8 cellular contexts compared by ENCODE assay signal in genomic region chr12:575948-576612, GRCh38.
DNase-seq lines count a peak whose midpoint lies in the region; ATAC-seq and TF ChIP-seq lines count a peak whose summit lies in the region.

No MANE protein-coding gene starts in this region.

- H3K27ac ChIP-seq in duodenal mucosa (ENCODE audit: low read depth, low read length), result no peak overlapping the region

- no peaks in the 10 kb centered on the region for H3K9me3 ChIP-seq in duodenal mucosa (ENCODE audit: control insufficient read depth in 1 of 2, low read length in 2 of 2)

- peak overlapping the region in 1 of 2 donors; percentile 63 for H3K9ac ChIP-seq in duodenal mucosa (ENCODE audit: low read depth in 1 of 2, low read length in 2 of 2)

- no peaks in the 10 kb centered on the region for H3K27me3 ChIP-seq in duodenal mucosa (ENCODE audit: control insufficient read depth in 1 of 2, insufficient read depth in 2 of 2, low read length in 2 of 2)

- peaks cover 13% of the 10 kb centered on the region in 2 donors for H3K4me1 ChIP-seq in duodenal mucosa (ENCODE audit: control insufficient read depth in 1 of 2, insufficient read depth in 2 of 2, low read length in 2 of 2)

- H3K4me3 ChIP-seq in GM12864 (ENCODE audit: low read depth, low read length) (no peak overlapping the region; the same call in 1 of the 2 replicates), duodenal mucosa (ENCODE audit: low read depth in 1 of 2, low read length in 2 of 2) (peak overlapping the region; percentile 20 to 66)

- ATAC-seq in HG03139 (IDR thresholded peaks at IDR 0.05; ENCODE audit: unreplicated experiment) (peak; percentile 76), HG02588 (IDR thresholded peaks at IDR 0.05; ENCODE audit: unreplicated experiment) (no peak)

- TF ChIP-seq CTCF in GM12864 (IDR thresholded peaks at IDR 0.05; ENCODE audit: low read depth, low read length, missing control alignments), result peak; percentile 94

- DNase-seq in GM12864 (ENCODE audit: low read depth), result peak; percentile 29
- DNase-seq in NCI-H526 (lab: John Stamatoyannopoulos, UW), result peak; percentile 48 to 87
- peak; percentile 86 to 88 for DNase-seq in activated CD4-positive, alpha-beta T cell treated with anti-CD3 and anti-CD28 coated beads, Interleukin-2, amount 50 U/mL, for 48 hours
- peak; percentile 67 to 87 for DNase-seq in lung microvascular endothelial cell (ENCODE audit: low read depth in 2 of 2)
- peak; percentile 69 to 80 (median 76) for DNase-seq in stimulated activated CD4-positive, alpha-beta T cell treated with anti-CD3 and anti-CD28 coated beads, TNF-alpha, amount 100 ng/mL, for 48 hours (ENCODE audit: low read depth in 3 of 3)

- no peaks in the 10 kb centered on the region for H3K36me3 ChIP-seq in duodenal mucosa (ENCODE audit: control insufficient read depth in 1 of 2, insufficient read depth in 2 of 2, low read length in 2 of 2)

Comparison
In these comparisons a context has a peak if more than half of its experiments do, and no peak if none do; other contexts are left out.
1. DNase-seq: peak in every context shown above with its lines; median percentile 87 in activated CD4-positive, alpha-beta T cell treated with anti-CD3 and anti-CD28 coated beads, Interleukin-2, amount 50 U/mL, for 48 hours; 77 in lung microvascular endothelial cell; 76 in stimulated activated CD4-positive, alpha-beta T cell treated with anti-CD3 and anti-CD28 coated beads, TNF-alpha, amount 100 ng/mL, for 48 hours; 68 in NCI-H526; 29 in GM12864.